8 cellular contexts compared by ENCODE assay signal in the genomic region with DNA sequence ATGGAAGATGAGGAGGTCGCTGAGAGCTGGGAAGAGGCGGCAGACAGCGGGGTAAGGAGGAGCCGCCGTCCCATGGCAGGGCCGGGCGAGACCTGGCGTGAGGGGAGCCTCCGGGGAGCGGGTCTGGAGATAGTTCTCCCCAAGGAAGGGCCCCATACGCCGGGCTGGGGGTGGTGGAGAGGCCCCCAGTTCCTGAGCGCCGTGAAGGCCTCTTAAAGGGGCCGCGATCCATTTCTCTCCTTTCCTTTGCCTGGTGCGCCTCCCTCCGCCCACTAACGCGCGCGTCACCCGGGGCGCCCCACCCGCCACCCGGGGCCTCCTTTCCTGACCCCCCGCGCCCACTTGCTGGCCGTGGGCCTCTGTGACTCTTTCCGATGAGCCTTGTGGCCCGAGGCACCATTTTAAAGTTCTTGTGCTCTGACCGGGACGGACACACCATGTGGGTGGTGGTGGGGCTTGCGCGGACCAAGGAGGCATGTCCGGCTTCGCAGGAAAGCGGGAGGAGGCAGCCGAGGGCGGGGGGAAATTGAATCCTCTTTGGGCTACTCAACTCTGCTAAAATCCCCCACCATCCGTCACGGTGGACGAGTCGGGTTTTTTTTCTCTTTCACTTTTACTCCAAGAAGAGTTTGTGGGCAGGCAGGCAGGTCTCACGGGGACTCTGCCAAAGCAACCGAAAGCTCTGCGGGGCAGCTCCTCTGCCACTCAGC. TPM values are rescaled to one million over a fixed set of nuclear protein-coding genes. Genes with fewer than 3 reads are reported as not detected.
DNase-seq lines count a peak whose midpoint lies in the region; ATAC-seq and TF ChIP-seq lines count a peak whose summit lies in the region.

No MANE protein-coding gene starts in this region.

- H3K27me3 ChIP-seq in muscle layer of colon (ENCODE audit: control insufficient read depth in 1 of 2, insufficient read depth in 2 of 2, low read length in 2 of 2), result no peaks in the 10 kb centered on the region

- DNase-seq in NOMO-1 (lab: John Stamatoyannopoulos, UW; ENCODE audit: unreplicated experiment in 2 of 2) (peak; percentile 77 to 87), epithelial cell of proximal tubule (ENCODE audit: low read depth) (no peak)
- DNase-seq in activated CD8-positive, alpha-beta memory T cell treated with anti-CD3 and anti-CD28 coated beads, Interleukin-2, amount 50 U/mL, for 24 hours (ENCODE audit: extremely low read depth), result peak; percentile 60
- DNase-seq in stimulated activated CD8-positive, alpha-beta memory T cell treated with anti-CD3 and anti-CD28 coated beads, Interleukin-7, amount 100 ng/mL, for 1 hour (ENCODE audit: low read depth in 2 of 2), result peak; percentile 58 to 60

- H3K4me3 ChIP-seq in epithelial cell of proximal tubule (ENCODE audit: low read depth, low read length) (peak overlapping the region; percentile 95), muscle layer of colon (ENCODE audit: low read depth in 1 of 2, low read length in 2 of 2) (peak overlapping the region; percentile 75 to 76)

- no peak for TF ChIP-seq CTCF in C4-2B (conservative IDR thresholded peaks at IDR 0.05)
- peak; percentile 2 for TF ChIP-seq CTCF in epithelial cell of proximal tubule (conservative IDR thresholded peaks at IDR 0.05; ENCODE audit: low read depth, low read length)

- peaks cover 17% of the 10 kb centered on the region for H3K4me1 ChIP-seq in muscle layer of colon (ENCODE audit: insufficient read depth, low read length)

- peak; percentile 74 for TF ChIP-seq POLR2A in GM19193 (IDR thresholded peaks at IDR 0.05; ENCODE audit: extremely low read depth, insufficient read depth, insufficient read length)

- ATAC-seq in HG03378 (IDR thresholded peaks at IDR 0.05; ENCODE audit: unreplicated experiment), result peak; percentile 51

- H3K27ac ChIP-seq in C4-2B, result peak overlapping the region; percentile 88
- H3K27ac ChIP-seq in muscle layer of colon (ENCODE audit: low read depth, low read length), result peak overlapping the region; percentile 99

- no peaks in the 10 kb centered on the region for H3K9me3 ChIP-seq in muscle layer of colon (ENCODE audit: low read length)

- H3K36me3 ChIP-seq in muscle layer of colon (ENCODE audit: insufficient read depth, low read length), result no peaks in the 10 kb centered on the region

- peak overlapping the region; percentile 86 for H3K9ac ChIP-seq in muscle layer of colon (ENCODE audit: low read length)

RNA-seq across cellular contexts. Expression of gene SZRD1, which starts 0.4 kb away (rescaled TPM):
- 82.6 and 111 TPM in 2 replicates for total RNA-seq in epithelial cell of proximal tubule

RNA-seq across cellular contexts. Expression of gene FBXO42, which starts 15.1 kb away (rescaled TPM):
- total RNA-seq in epithelial cell of proximal tubule, result 5.8 and 11.9 TPM in 2 replicates
